ENCODE assay signal across 19 cellular contexts in genomic region chr20:9114709-9115108, GRCh38. TPM values are rescaled to one million over a fixed set of nuclear protein-coding genes. Genes with fewer than 3 reads are reported as not detected.
"Had no signal": no experiment of that assay in that cellular context is flagged by ENCODE, and none has a peak within 500 bp of the region (broad histone marks: within the 10 kb centered on the region; RNA-seq: fewer than 3 reads in every experiment).

No MANE protein-coding gene starts in this region.

- H3K4me3 ChIP-seq: coronary artery, gastroesophageal sphincter, heart right ventricle, lung, thyroid gland had no signal

- H3K27ac ChIP-seq: coronary artery, gastroesophageal sphincter, thyroid gland had no signal

- H3K27me3 Mint-ChIP-seq: activated CD4-positive, alpha-beta T cell treated with anti-CD3 and anti-CD28 coated beads, Interleukin-2, amount 10 ng/mL, durations not matched to agents 7 days and 5 days; brain; central memory CD8-positive, alpha-beta T cell had no signal

- H3K4me1 Mint-ChIP-seq: activated CD4-positive, alpha-beta T cell treated with anti-CD3 and anti-CD28 coated beads, Interleukin-2, amount 10 ng/mL, durations not matched to agents 7 days and 5 days; central memory CD8-positive, alpha-beta T cell; immature natural killer cell had no signal

- H3K27ac Mint-ChIP-seq: activated CD4-positive, alpha-beta T cell treated with anti-CD3 and anti-CD28 coated beads, Interleukin-2, amount 10 ng/mL, durations not matched to agents 7 days and 5 days; activated naive CD4-positive, alpha-beta T cell treated with anti-CD3 and anti-CD28 coated beads for 36 hours; immature natural killer cell had no signal

- ATAC-seq: activated CD4-positive, CD25-positive, alpha-beta regulatory T cell treated with anti-CD3 and anti-CD28 coated beads, Interleukin-2, amount 50 U/mL, for 24 hours; activated T-cell treated with anti-CD3 and anti-CD28 coated beads, Interleukin-2, amount 50 U/mL, for 4 hours; gastroesophageal sphincter; heart right ventricle had no signal

- H3K9me3 Mint-ChIP-seq: activated CD4-positive, alpha-beta T cell treated with anti-CD3 and anti-CD28 coated beads, Interleukin-2, amount 10 ng/mL, durations not matched to agents 7 days and 5 days; activated naive CD4-positive, alpha-beta T cell treated with anti-CD3 and anti-CD28 coated beads for 36 hours; activated T-cell treated with anti-CD3 and anti-CD28 coated beads, Interleukin-2, amount 50 U/mL, for 4 hours; brain; central memory CD8-positive, alpha-beta T cell had no signal

- DNase-seq: activated CD4-positive, alpha-beta T cell treated with anti-CD3 and anti-CD28 coated beads, Interleukin-2, amount 10 ng/mL, durations not matched to agents 7 days and 5 days; activated CD8-positive, alpha-beta memory T cell treated with anti-CD3 and anti-CD28 coated beads, Interleukin-2, amount 50 U/mL, for 4 hours; activated naive CD4-positive, alpha-beta T cell treated with anti-CD3 and anti-CD28 coated beads for 36 hours; activated T-cell treated with anti-CD3 and anti-CD28 coated beads, Interleukin-2, amount 50 U/mL, for 4 hours; heart right ventricle; immature natural killer cell; kidney glomerular epithelial cell; retina; stimulated activated CD8-positive, alpha-beta memory T cell treated with anti-CD3 and anti-CD28 coated beads, Interleukin-4, amount 100 ng/mL, for 48 hours; stimulated activated naive CD4-positive, alpha-beta T cell treated with Interleukin-2 at 50 U/mL for 16 hours; T1000; thyroid gland had no signal

- H3K36me3 ChIP-seq: gastroesophageal sphincter, heart right ventricle, thyroid gland had no signal

- H3K9me3 ChIP-seq: gastroesophageal sphincter, heart right ventricle, thyroid gland had no signal

- H3K4me3 Mint-ChIP-seq: activated CD4-positive, alpha-beta T cell treated with anti-CD3 and anti-CD28 coated beads, Interleukin-2, amount 10 ng/mL, durations not matched to agents 7 days and 5 days; activated naive CD4-positive, alpha-beta T cell treated with anti-CD3 and anti-CD28 coated beads for 36 hours; activated T-cell treated with anti-CD3 and anti-CD28 coated beads, Interleukin-2, amount 50 U/mL, for 4 hours; brain; central memory CD8-positive, alpha-beta T cell; immature natural killer cell had no signal

- H3K36me3 Mint-ChIP-seq: brain, immature natural killer cell had no signal

- H3K27me3 ChIP-seq: gastroesophageal sphincter, heart right ventricle, thyroid gland had no signal

RNA-seq across cellular contexts. Expression of gene PLCB4, which starts 45.8 kb away (rescaled TPM):
- total RNA-seq: activated CD4-positive, alpha-beta T cell treated with anti-CD3 and anti-CD28 coated beads, Interleukin-2, amount 10 ng/mL, durations not matched to agents 7 days and 5 days; activated naive CD4-positive, alpha-beta T cell treated with anti-CD3 and anti-CD28 coated beads for 36 hours; T-helper 1 cell treated with Interleukin-12 subunit alpha and Interleukin-12 subunit beta and Interleukin-4 antibody, amounts not matched to agents 30 ng/mL and 1 ng/mL, for 36 hours had no signal
- polyA plus RNA-seq: immature natural killer cell had no signal
